Comparison of ENCODE assay signal across 31 cellular contexts in the genomic region with DNA sequence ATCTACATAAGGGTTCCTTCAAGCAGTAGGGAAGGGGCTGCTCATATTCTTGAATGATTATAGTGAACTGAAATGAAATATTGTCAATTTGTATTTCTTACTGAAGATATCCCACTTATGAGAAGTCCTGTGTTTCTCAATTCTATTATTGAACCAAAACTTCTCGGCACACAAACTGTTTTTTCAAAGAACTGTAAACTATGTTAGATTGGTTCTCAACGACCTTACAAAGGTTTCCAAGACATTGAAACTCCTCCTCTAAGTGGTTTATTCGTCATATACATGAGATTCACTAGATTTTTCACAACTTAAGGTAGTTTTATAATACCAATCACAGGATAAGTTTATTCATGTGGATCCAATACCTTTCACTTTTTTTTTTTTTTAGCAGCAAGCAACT. TPM values are rescaled to one million over a fixed set of nuclear protein-coding genes. Genes with fewer than 3 reads are reported as not detected.
DNase-seq lines count a peak whose midpoint lies in the region; ATAC-seq and TF ChIP-seq lines count a peak whose summit lies in the region.
"Had no signal": no experiment of that assay in that cellular context is flagged by ENCODE, and none has a peak within 500 bp of the region (broad histone marks: within the 10 kb centered on the region; RNA-seq: fewer than 3 reads in every experiment).

No MANE protein-coding gene starts in this region.

- peak overlapping the region; percentile 53 for H3K4me3 ChIP-seq in epithelial cell of proximal tubule (ENCODE audit: low read depth, low read length)
- H3K4me3 ChIP-seq: BLaER1 treated with 17β-estradiol and CSF1 and Interleukin-3, amounts not matched to agents 10 nM and 100 nM; neural progenitor cell had no signal

- peaks cover under 1% of the 10 kb centered on the region for H3K9me3 Mint-ChIP-seq in stimulated activated naive CD8-positive, alpha-beta T cell treated with anti-CD3 and anti-CD28 coated beads, Interleukin-15, Interleukin-2, amounts not matched to agents 100 ng/mL and 50 ng/mL, for 24 hours
- no peaks in the 10 kb centered on the region for H3K9me3 Mint-ChIP-seq in natural killer cell treated with Interleukin-12 subunit alpha and Interleukin-12 subunit beta and Interleukin-15 and Interleukin-18, amount 100 ng/mL, for 72 hours
- H3K9me3 Mint-ChIP-seq: brain; neural progenitor cell; T-helper 2 cell treated with Interferon-gamma antibody and Interleukin-4, amounts not matched to agents 5 μg/mL and 100 μg/mL, for 36 hours had no signal

- H3K27me3 Mint-ChIP-seq in stimulated activated naive CD8-positive, alpha-beta T cell treated with anti-CD3 and anti-CD28 coated beads, Interleukin-15, Interleukin-2, amounts not matched to agents 100 ng/mL and 50 ng/mL, for 24 hours = peaks cover 16% of the 10 kb centered on the region
- H3K27me3 Mint-ChIP-seq in T-helper 17 cell = no peaks in the 10 kb centered on the region
- peaks cover 0 to 9% of the 10 kb centered on the region in 2 donors for H3K27me3 Mint-ChIP-seq in natural killer cell treated with Interleukin-12 subunit alpha and Interleukin-12 subunit beta and Interleukin-15 and Interleukin-18, amount 100 ng/mL, for 72 hours

- TF ChIP-seq CTCF in epithelial cell of proximal tubule (conservative IDR thresholded peaks at IDR 0.05; ENCODE audit: low read depth, low read length) = no peak

- H3K4me3 Mint-ChIP-seq in stimulated activated naive CD8-positive, alpha-beta T cell treated with anti-CD3 and anti-CD28 coated beads, Interleukin-15, Interleukin-2, amounts not matched to agents 100 ng/mL and 50 ng/mL, for 24 hours = peak overlapping the region; percentile 60
- H3K4me3 Mint-ChIP-seq in T-helper 17 cell = peak overlapping the region; percentile 77
- no peak overlapping the region for H3K4me3 Mint-ChIP-seq in natural killer cell treated with Interleukin-12 subunit alpha and Interleukin-12 subunit beta and Interleukin-15 and Interleukin-18, amount 100 ng/mL, for 72 hours
- H3K4me3 Mint-ChIP-seq: brain; neural progenitor cell; T-helper 2 cell treated with Interferon-gamma antibody and Interleukin-4, amounts not matched to agents 5 μg/mL and 100 μg/mL, for 36 hours had no signal

- H3K9me3 ChIP-seq in T-helper 17 cell (ENCODE audit: control insufficient read depth, low read length, poor library complexity, severe bottlenecking) = peaks cover 3% of the 10 kb centered on the region
- H3K9me3 ChIP-seq: BLaER1 treated with 17β-estradiol and CSF1 and Interleukin-3, amounts not matched to agents 10 nM and 100 nM; Caco-2; upper lobe of left lung had no signal

- ATAC-seq in stimulated activated naive CD8-positive, alpha-beta T cell treated with anti-CD3 and anti-CD28 coated beads, Interleukin-15, Interleukin-2, amounts not matched to agents 100 U/mL and 50 U/mL, for 24 hours = no peak
- no peak for ATAC-seq in T-helper 17 cell
- ATAC-seq in natural killer cell treated with Interleukin-12 subunit alpha and Interleukin-12 subunit beta and Interleukin-15 and Interleukin-18, amount 100 ng/mL, for 72 hours = no peak
- ATAC-seq in GM19397 (IDR thresholded peaks at IDR 0.05; ENCODE audit: unreplicated experiment) = no peak
- ATAC-seq: left ventricle myocardium superior, sciatic nerve had no signal

- H3K36me3 Mint-ChIP-seq in stimulated activated naive CD8-positive, alpha-beta T cell treated with anti-CD3 and anti-CD28 coated beads, Interleukin-15, Interleukin-2, amounts not matched to agents 100 ng/mL and 50 ng/mL, for 24 hours (ENCODE audit: low read depth) = peaks cover 9% of the 10 kb centered on the region
- peaks cover 4% of the 10 kb centered on the region for H3K36me3 Mint-ChIP-seq in T-helper 17 cell (ENCODE audit: low read depth)
- H3K36me3 Mint-ChIP-seq in natural killer cell treated with Interleukin-12 subunit alpha and Interleukin-12 subunit beta and Interleukin-15 and Interleukin-18, amount 100 ng/mL, for 72 hours = no peaks in the 10 kb centered on the region
- H3K36me3 Mint-ChIP-seq: brain, neural progenitor cell had no signal

- H3K4me1 Mint-ChIP-seq in stimulated activated naive CD8-positive, alpha-beta T cell treated with anti-CD3 and anti-CD28 coated beads, Interleukin-15, Interleukin-2, amounts not matched to agents 100 ng/mL and 50 ng/mL, for 24 hours (ENCODE audit: low read depth) = peaks cover 43% of the 10 kb centered on the region
- H3K4me1 Mint-ChIP-seq in T-helper 17 cell = peaks cover 47% of the 10 kb centered on the region
- peaks cover 0 to 6% of the 10 kb centered on the region in 2 donors for H3K4me1 Mint-ChIP-seq in natural killer cell treated with Interleukin-12 subunit alpha and Interleukin-12 subunit beta and Interleukin-15 and Interleukin-18, amount 100 ng/mL, for 72 hours (ENCODE audit: low read depth in 2 of 2)
- H3K4me1 Mint-ChIP-seq: brain had no signal

- no peak for DNase-seq in stimulated activated naive CD8-positive, alpha-beta T cell treated with anti-CD3 and anti-CD28 coated beads, Interleukin-15, Interleukin-2, amounts not matched to agents 100 U/mL and 50 U/mL, for 24 hours
- DNase-seq in T-helper 17 cell = no peak
- DNase-seq in epithelial cell of proximal tubule (ENCODE audit: low read depth) = no peak
- DNase-seq in NCI-H187 (lab: John Stamatoyannopoulos, UW) = no peak
- DNase-seq in natural killer cell treated with Interleukin-12 subunit alpha and Interleukin-12 subunit beta and Interleukin-15 and Interleukin-18, amount 100 ng/mL, for 72 hours (ENCODE audit: low spot score) = no peak
- DNase-seq: activated CD8-positive, alpha-beta memory T cell treated with anti-CD3 and anti-CD28 coated beads for 24 hours; activated naive CD4-positive, alpha-beta T cell treated with Interleukin-2 at 50 U/mL for 16 hours; amniotic stem cell; Caco-2; DMS79 treated with DMSO at 0.1 percent for 48 hours; effector CD4-positive, alpha-beta T cell; erythroblast; GF-D8; islet precursor cell; left ventricle myocardium superior; NCI-H2029; NCI-H524 treated with DMSO at 0.1 percent for 48 hours; NK-92 treated with Interleukin-12 subunit alpha and Interleukin-12 subunit beta, amount 100 ng/mL, for 24 hours; SHP77 treated with DMSO at 0.1 percent for 48 hours; stimulated activated CD4-positive, alpha-beta T cell treated with anti-CD3 and anti-CD28 coated beads, Interleukin-4, amount 100 ng/mL, for 24 hours; substantia nigra; upper lobe of left lung had no signal

- H3K27ac Mint-ChIP-seq in stimulated activated naive CD8-positive, alpha-beta T cell treated with anti-CD3 and anti-CD28 coated beads, Interleukin-15, Interleukin-2, amounts not matched to agents 100 ng/mL and 50 ng/mL, for 24 hours = no peak overlapping the region
- peak overlapping the region; percentile 99 for H3K27ac Mint-ChIP-seq in T-helper 17 cell
- no peak overlapping the region for H3K27ac Mint-ChIP-seq in natural killer cell treated with Interleukin-12 subunit alpha and Interleukin-12 subunit beta and Interleukin-15 and Interleukin-18, amount 100 ng/mL, for 72 hours
- H3K27ac Mint-ChIP-seq: brain; neural progenitor cell; T-helper 2 cell treated with Interferon-gamma antibody and Interleukin-4, amounts not matched to agents 5 μg/mL and 100 μg/mL, for 36 hours had no signal

RNA-seq across cellular contexts. Expression of a gene that starts 1.4 kb away (rescaled TPM):
- total RNA-seq in T-helper 17 cell (10 to 100 TPM; 24.3 to 39.7 TPM), epithelial cell of proximal tubule (1.0 and 1.2 TPM in 2 replicates)
- not detected for total RNA-seq in natural killer cell treated with Interleukin-12 subunit alpha and Interleukin-12 subunit beta and Interleukin-15 and Interleukin-18, amount 100 ng/mL, for 72 hours
- total RNA-seq: left ventricle myocardium superior had no signal

RNA-seq across cellular contexts. Expression of a gene that starts 56.4 kb away (rescaled TPM):
- total RNA-seq in T-helper 17 cell = not detected
- 1.6 and 1.7 TPM in 2 replicates for total RNA-seq in epithelial cell of proximal tubule
- total RNA-seq in natural killer cell treated with Interleukin-12 subunit alpha and Interleukin-12 subunit beta and Interleukin-15 and Interleukin-18, amount 100 ng/mL, for 72 hours = not detected
- total RNA-seq: fibroblast of villous mesenchyme, left ventricle myocardium superior, mesenteric fat pad, sciatic nerve had no signal

Comparison
In these comparisons a context has a peak if more than half of its experiments do, and no peak if none do; other contexts are left out.
1. RNA of a gene that starts 1.4 kb away (total RNA-seq): 24.3 to 39.7 TPM in T-helper 17 cell; 1.0 to 1.2 TPM in epithelial cell of proximal tubule and not detected in natural killer cell treated with Interleukin-12 subunit alpha and Interleukin-12 subunit beta and Interleukin-15 and Interleukin-18, amount 100 ng/mL, for 72 hours; every median in the first group is over 10 times any median in the second.